ENCODE assay signal across 10 cellular contexts in genomic region chr3:168213920-168214319, GRCh38.
DNase-seq lines count a peak whose midpoint lies in the region; ATAC-seq and TF ChIP-seq lines count a peak whose summit lies in the region.
"Had no signal": no experiment of that assay in that cellular context is flagged by ENCODE, and none has a peak within 500 bp of the region (broad histone marks: within the 10 kb centered on the region; RNA-seq: fewer than 3 reads in every experiment).

No MANE protein-coding gene starts in this region.

- H4K20me1 ChIP-seq in osteoblast (ENCODE audit: insufficient read depth, low read length) = no peaks in the 10 kb centered on the region

- peaks cover 15% of the 10 kb centered on the region for H3K4me1 Mint-ChIP-seq in activated CD8-positive, alpha-beta memory T cell treated with anti-CD3 and anti-CD28 coated beads, Interleukin-2, amount 10 ng/mL, durations not matched to agents 7 days and 5 days

- ATAC-seq in activated CD8-positive, alpha-beta memory T cell treated with anti-CD3 and anti-CD28 coated beads, Interleukin-2, amount 10 ng/mL, durations not matched to agents 7 days and 5 days = peak; percentile 94
- peak; percentile 96 for ATAC-seq in HG02610 (IDR thresholded peaks at IDR 0.05; ENCODE audit: unreplicated experiment)

- H3K27ac ChIP-seq in osteoblast (ENCODE audit: low read depth, low read length) (no peak overlapping the region), ascending aorta (no peak overlapping the region)
- H3K27ac ChIP-seq: SK-N-MC had no signal

- no peaks in the 10 kb centered on the region for H3K9me3 ChIP-seq in osteoblast (ENCODE audit: low read depth, low read length)
- no peaks in the 10 kb centered on the region for H3K9me3 ChIP-seq in ascending aorta

- no peaks in the 10 kb centered on the region for H3K79me2 ChIP-seq in osteoblast (ENCODE audit: insufficient read depth, low read length)

- peaks cover 2% of the 10 kb centered on the region for H3K36me3 Mint-ChIP-seq in activated CD8-positive, alpha-beta memory T cell treated with anti-CD3 and anti-CD28 coated beads, Interleukin-2, amount 10 ng/mL, durations not matched to agents 7 days and 5 days

- peak overlapping the region; percentile 57 for H3K4me3 Mint-ChIP-seq in activated CD8-positive, alpha-beta memory T cell treated with anti-CD3 and anti-CD28 coated beads, Interleukin-2, amount 10 ng/mL, durations not matched to agents 7 days and 5 days

- peak overlapping the region; percentile 76 for H2AFZ ChIP-seq in osteoblast (ENCODE audit: low read length)

- TF ChIP-seq CTCF in osteoblast (IDR thresholded peaks at IDR 0.05; ENCODE audit: extremely low read depth, low read depth, low read length) (no peak), ascending aorta (IDR thresholded peaks at IDR 0.05) (no peak)

- H3K27ac Mint-ChIP-seq in activated CD8-positive, alpha-beta memory T cell treated with anti-CD3 and anti-CD28 coated beads, Interleukin-2, amount 10 ng/mL, durations not matched to agents 7 days and 5 days = peak overlapping the region; percentile 80

- peak; percentile 44 for DNase-seq in activated CD8-positive, alpha-beta memory T cell treated with anti-CD3 and anti-CD28 coated beads, Interleukin-2, amount 10 ng/mL, durations not matched to agents 7 days and 5 days
- no peak for DNase-seq in activated CD8-positive, alpha-beta memory T cell treated with anti-CD3 and anti-CD28 coated beads, Interleukin-2, amount 50 U/mL, for 4 hours
- DNase-seq in LHCN-M2 (ENCODE audit: low read depth) = peak; percentile 6
- DNase-seq in osteoblast (ENCODE audit: insufficient read length, low spot score, missing footprints) = peak; percentile 36
- no peak for DNase-seq in SW480 (ENCODE audit: low spot score)
- DNase-seq in ascending aorta (ENCODE audit: low spot score in 2 of 2) = no peak
- DNase-seq in NCI-H146 treated with DMSO at 0.1 percent for 48 hours (lab: John Stamatoyannopoulos, UW; ENCODE audit: unreplicated experiment) = no peak
- DNase-seq: kidney glomerular epithelial cell had no signal

- CTCF ChIA-PET in activated CD8-positive, alpha-beta memory T cell treated with anti-CD3 and anti-CD28 coated beads, Interleukin-2, amount 10 ng/mL, durations not matched to agents 7 days and 5 days (lab: Charles Lee) = interaction anchor here (1.2 kb wide), 2 partner anchors 17 to 19 kb away, joined by 3 to 4 read pairs; no protein-coding TSS in a partner anchor

- H3K36me3 ChIP-seq in osteoblast (ENCODE audit: insufficient read depth, low read length) (no peaks in the 10 kb centered on the region), ascending aorta (no peaks in the 10 kb centered on the region)

- no peak overlapping the region for H3K4me3 ChIP-seq in osteoblast (ENCODE audit: insufficient read depth, low read length)
- no peak overlapping the region for H3K4me3 ChIP-seq in ascending aorta
- H3K4me3 ChIP-seq: SK-N-MC had no signal

- H3K9me3 Mint-ChIP-seq in activated CD8-positive, alpha-beta memory T cell treated with anti-CD3 and anti-CD28 coated beads, Interleukin-2, amount 10 ng/mL, durations not matched to agents 7 days and 5 days (ENCODE audit: low read depth) = peaks cover 1% of the 10 kb centered on the region

- H3K27me3 ChIP-seq in osteoblast (ENCODE audit: insufficient read depth, low read length) (no peaks in the 10 kb centered on the region), ascending aorta (no peaks in the 10 kb centered on the region)

- intact Hi-C loops in ascending aorta (cut with DNase I) = no loop called here

- H3K4me1 ChIP-seq in osteoblast (ENCODE audit: insufficient read depth, low read length) = no peaks in the 10 kb centered on the region
- no peaks in the 10 kb centered on the region for H3K4me1 ChIP-seq in ascending aorta

- H3K4me2 ChIP-seq in osteoblast (ENCODE audit: insufficient read depth, low read length) = peak overlapping the region; percentile 56

- no peaks in the 10 kb centered on the region for H3K27me3 Mint-ChIP-seq in activated CD8-positive, alpha-beta memory T cell treated with anti-CD3 and anti-CD28 coated beads, Interleukin-2, amount 10 ng/mL, durations not matched to agents 7 days and 5 days

Comparison
In these comparisons a context has a peak if more than half of its experiments do, and no peak if none do; other contexts are left out.
1. DNase-seq: peak in activated CD8-positive, alpha-beta memory T cell treated with anti-CD3 and anti-CD28 coated beads, Interleukin-2, amount 10 ng/mL, durations not matched to agents 7 days and 5 days (single experiment), LHCN-M2 (single experiment) and osteoblast (single experiment); none in activated CD8-positive, alpha-beta memory T cell treated with anti-CD3 and anti-CD28 coated beads, Interleukin-2, amount 50 U/mL, for 4 hours (single experiment), SW480 (single experiment), ascending aorta (0 of 2) and NCI-H146 treated with DMSO at 0.1 percent for 48 hours (single experiment).